14 cellular contexts compared by ENCODE assay signal in genomic region chr2:155748126-155748525, GRCh38.
"Had no signal": no experiment of that assay in that cellular context is flagged by ENCODE, and none has a peak within 500 bp of the region (broad histone marks: within the 10 kb centered on the region; RNA-seq: fewer than 3 reads in every experiment).

No MANE protein-coding gene starts in this region.

- H3K4me3 ChIP-seq: gastroesophageal sphincter, neural progenitor cell, ovary, sigmoid colon, thyroid gland, vagina had no signal

- H3K36me3 ChIP-seq: gastroesophageal sphincter, neural progenitor cell, ovary, sigmoid colon, thyroid gland, vagina had no signal

- H3K27ac ChIP-seq: epithelial cell of prostate, gastroesophageal sphincter, neural progenitor cell, ovary, sigmoid colon, thyroid gland, vagina had no signal

- H3K27me3 ChIP-seq: gastroesophageal sphincter, neural progenitor cell, sigmoid colon, thyroid gland, vagina had no signal

- DNase-seq: activated CD4-positive, alpha-beta T cell treated with anti-CD3 and anti-CD28 coated beads, Interleukin-2, amount 50 U/mL, for 48 hours; activated CD8-positive, alpha-beta memory T cell treated with anti-CD3 and anti-CD28 coated beads, Interleukin-2, amount 10 ng/mL, durations not matched to agents 7 days and 5 days; activated naive CD4-positive, alpha-beta T cell treated with anti-CD3 and anti-CD28 coated beads for 36 hours; activated T-cell treated with anti-CD3 and anti-CD28 coated beads, Interleukin-2, amount 50 U/mL, for 1 hour; mammary epithelial cell; naive B cell; ovary; sigmoid colon; stimulated activated CD4-positive, alpha-beta T cell treated with anti-CD3 and anti-CD28 coated beads, Interleukin-1b, Interleukin-23, amount 100 ng/mL, for 48 hours; thyroid gland had no signal

- H3K9me3 ChIP-seq: gastroesophageal sphincter, ovary, sigmoid colon, thyroid gland, vagina had no signal
